ENCODE assay signal across 8 cellular contexts in genomic region chr17:39547713-39548478, GRCh38. TPM values are rescaled to one million over a fixed set of nuclear protein-coding genes. Genes with fewer than 3 reads are reported as not detected.
DNase-seq lines count a peak whose midpoint lies in the region; ATAC-seq and TF ChIP-seq lines count a peak whose summit lies in the region.

No MANE protein-coding gene starts in this region.

- H3K4me3 Mint-ChIP-seq in MCF 10A (ENCODE audit: unreplicated experiment): no peak overlapping the region

- no peaks in the 10 kb centered on the region for H3K79me2 ChIP-seq in MM.1S (ENCODE audit: low read length)

- intact Hi-C loops in MCF 10A (cut with micrococcal nuclease): loop anchor here (1.0 kb wide), 1 partner anchor 75 kb away; no protein-coding TSS in a partner anchor

- H3K27ac Mint-ChIP-seq in MCF 10A (ENCODE audit: low read depth, unreplicated experiment): no peak overlapping the region

- no peaks in the 10 kb centered on the region for H3F3A ChIP-seq in MM.1S (ENCODE audit: insufficient read depth, low read length)

- H3K4me1 Mint-ChIP-seq in MCF 10A (ENCODE audit: insufficient read depth, unreplicated experiment): peaks cover 7% of the 10 kb centered on the region

- no peak overlapping the region for H3K27ac ChIP-seq in MM.1S (ENCODE audit: low read length)
- no peak overlapping the region for H3K27ac ChIP-seq in WERI-Rb-1

- CTCF ChIA-PET in GM10248 (lab: Yijun Ruan, JAX) (interaction anchor here (0.6 to 7.4 kb wide), 34 partner anchors 9 to 341 kb away, joined by 3 to 123 read pairs (median 4); no protein-coding TSS in a partner anchor), MCF 10A (lab: Yijun Ruan, JAX) (interaction anchor here (0.5 to 9.8 kb wide), 23 partner anchors 9 to 1703 kb away, joined by 3 to 125 read pairs (median 4); no protein-coding TSS in a partner anchor)

- POLR2A ChIA-PET in GM10248 (lab: Yijun Ruan, JAX) (no interaction called here), MCF 10A (lab: Yijun Ruan, JAX) (interaction anchor here (0.6 to 1.1 kb wide), 3 partner anchors 22 to 551 kb away, joined by 3 to 4 read pairs (median 3); no protein-coding TSS in a partner anchor)

- H3K9ac ChIP-seq in MM.1S (ENCODE audit: low read length): no peak overlapping the region

- H3K4me2 ChIP-seq in MM.1S (ENCODE audit: low read depth, low read length): no peak overlapping the region

- H4K20me1 ChIP-seq in MM.1S (ENCODE audit: insufficient read depth, low read length): no peaks in the 10 kb centered on the region

- H2AFZ ChIP-seq in MM.1S (ENCODE audit: low read length): no peak overlapping the region

- H3K4me3 ChIP-seq in MM.1S (ENCODE audit: low read length): no peak overlapping the region
- H3K4me3 ChIP-seq in WERI-Rb-1 (ENCODE audit: low read depth, low read length): no peak overlapping the region
- H3K4me3 ChIP-seq in kidney epithelial cell (ENCODE audit: low read depth, low read length): no peak overlapping the region

- H3K27me3 ChIP-seq in MM.1S (replicated peaks; ENCODE audit: insufficient read depth, low read length) (no peaks in the 10 kb centered on the region), WERI-Rb-1 (ENCODE audit: insufficient read depth, low read depth, severe bottlenecking) (no peaks in the 10 kb centered on the region), kidney epithelial cell (ENCODE audit: control insufficient read depth, insufficient read depth, low read length) (no peaks in the 10 kb centered on the region)

- no peaks in the 10 kb centered on the region for H3K4me1 ChIP-seq in MM.1S (ENCODE audit: low read length)

- peaks cover 48% of the 10 kb centered on the region for H3K36me3 Mint-ChIP-seq in MCF 10A (ENCODE audit: insufficient read depth, unreplicated experiment)

- no peaks in the 10 kb centered on the region for H3K27me3 Mint-ChIP-seq in MCF 10A (ENCODE audit: insufficient read depth, unreplicated experiment)

- H3K36me3 ChIP-seq in MM.1S (replicated peaks; ENCODE audit: insufficient read depth, low read length) (no peaks in the 10 kb centered on the region), WERI-Rb-1 (peaks cover 53% of the 10 kb centered on the region), kidney epithelial cell (ENCODE audit: control insufficient read depth, insufficient read depth, low read length) (no peaks in the 10 kb centered on the region)

- no peaks in the 10 kb centered on the region for H3K9me3 Mint-ChIP-seq in MCF 10A (ENCODE audit: unreplicated experiment)

- no peaks in the 10 kb centered on the region for H3K9me2 ChIP-seq in MM.1S (replicated peaks; ENCODE audit: insufficient read depth, low read length)

- no TSS peak for BruUV-seq in MCF 10A (replicated peaks; lab: Mats Ljungman, UMichigan)

- ATAC-seq in GM21526 (IDR thresholded peaks at IDR 0.05; ENCODE audit: low FRiP score, unreplicated experiment) (no peak), HG03135 (IDR thresholded peaks at IDR 0.05; ENCODE audit: unreplicated experiment) (no peak)

- no peaks in the 10 kb centered on the region for H3K9me3 ChIP-seq in MM.1S (replicated peaks; ENCODE audit: insufficient read depth, low read length)
- H3K9me3 ChIP-seq in WERI-Rb-1 (ENCODE audit: severe bottlenecking): no peaks in the 10 kb centered on the region

- peak; percentile 79 for DNase-seq in GM10248 (ENCODE audit: extremely low spot score)
- DNase-seq in MM.1S: peak; percentile 57
- DNase-seq in WERI-Rb-1: peak; percentile 72
- peak; percentile 60 for DNase-seq in MCF 10A (ENCODE audit: unreplicated experiment)
- no peak for DNase-seq in kidney epithelial cell (ENCODE audit: low read depth)
- peak; percentile 53 for DNase-seq in stimulated activated CD4-positive, alpha-beta T cell treated with anti-CD3 and anti-CD28 coated beads, Interleukin-2, amount 100 ng/mL, for 4 hours (ENCODE audit: low read depth)

- TF ChIP-seq CTCF in GM10248 (IDR thresholded peaks at IDR 0.05; ENCODE audit: control extremely low read depth, extremely low read depth, low read depth, missing control alignments): peak; percentile 94
- peak; percentile 98 for TF ChIP-seq CTCF in MM.1S (IDR thresholded peaks at IDR 0.05; ENCODE audit: low read length)
- TF ChIP-seq CTCF in WERI-Rb-1 (IDR thresholded peaks at IDR 0.05; ENCODE audit: low read depth, low read length): peak; percentile 93
- TF ChIP-seq CTCF in MCF 10A (IDR thresholded peaks at IDR 0.05; ENCODE audit: unreplicated experiment): peak; percentile 88
- peak; percentile 86 for TF ChIP-seq CTCF in kidney epithelial cell (IDR thresholded peaks at IDR 0.05; ENCODE audit: insufficient read depth, low read length, poor library complexity, severe bottlenecking)

RNA-seq across cellular contexts. Expression of gene NEUROD2, which starts 59.8 kb away (rescaled TPM):
- total RNA-seq in MCF 10A (2022) (not detected in 2 replicates), kidney epithelial cell (not detected in 2 replicates)
